Comparison of ENCODE assay signal across 1 cellular context in genomic region chr2:98730053-98730850, GRCh38.
TF ChIP-seq lines count a peak whose summit lies in the region.

No MANE protein-coding gene starts in this region.

TF ChIP-seq in H1, 55 proteins besides CTCF, POLR2A, EP300 and RAD21 (continued from another document):
- TF ChIP-seq TCF12 (IDR thresholded peaks at IDR 0.05; ENCODE audit: low read depth, low read length): no peak
- peak; percentile 44; the same call in 1 of the 2 replicates for TF ChIP-seq SUZ12 (IDR thresholded peaks at IDR 0.05; ENCODE audit: low read length)
- TF ChIP-seq KDM4A (IDR thresholded peaks at IDR 0.05; ENCODE audit: low read depth, low read length, severe bottlenecking): peak; percentile 59
